In genomic region chrX:65874765-65875164, GRCh38 we compare ENCODE assay signal across 22 cellular contexts.
"Had no signal": no experiment of that assay in that cellular context is flagged by ENCODE, and none has a peak within 500 bp of the region (broad histone marks: within the 10 kb centered on the region; RNA-seq: fewer than 3 reads in every experiment).

No MANE protein-coding gene starts in this region.

- H3K27ac ChIP-seq: body of pancreas, colonic mucosa, gastrocnemius medialis, heart left ventricle, prostate gland, skin epidermis, suprapubic skin, transverse colon had no signal

- H3K4me3 Mint-ChIP-seq: activated B cell treated with CpG ODN at 0.5 μM for 24 hours; activated CD8-positive, alpha-beta T cell treated with anti-CD3 and anti-CD28 coated beads for 36 hours; activated naive CD8-positive, alpha-beta T cell treated with anti-CD3 and anti-CD28 coated beads, Interleukin-2, amount 10 ng/mL, durations not matched to agents 7 days and 5 days; endodermal cell; stimulated activated naive CD8-positive, alpha-beta T cell treated with anti-CD3 and anti-CD28 coated beads, Interleukin-15, Interleukin-2, amounts not matched to agents 100 ng/mL and 50 ng/mL, for 24 hours had no signal

- H3K9me3 Mint-ChIP-seq: activated B cell treated with CpG ODN at 0.5 μM for 24 hours; activated naive CD8-positive, alpha-beta T cell treated with anti-CD3 and anti-CD28 coated beads, Interleukin-2, amount 10 ng/mL, durations not matched to agents 7 days and 5 days; stimulated activated naive CD8-positive, alpha-beta T cell treated with anti-CD3 and anti-CD28 coated beads, Interleukin-15, Interleukin-2, amounts not matched to agents 100 ng/mL and 50 ng/mL, for 24 hours had no signal

- ATAC-seq: activated CD8-positive, alpha-beta T cell treated with anti-CD3 and anti-CD28 coated beads for 36 hours; body of pancreas; gastrocnemius medialis; heart left ventricle; left ventricle myocardium superior; naive thymus-derived CD4-positive, alpha-beta T cell; right cardiac atrium had no signal

- H3K27me3 Mint-ChIP-seq: activated B cell treated with CpG ODN at 0.5 μM for 24 hours; activated CD8-positive, alpha-beta T cell treated with anti-CD3 and anti-CD28 coated beads for 36 hours; activated naive CD8-positive, alpha-beta T cell treated with anti-CD3 and anti-CD28 coated beads, Interleukin-2, amount 10 ng/mL, durations not matched to agents 7 days and 5 days; naive thymus-derived CD4-positive, alpha-beta T cell; stimulated activated naive CD8-positive, alpha-beta T cell treated with anti-CD3 and anti-CD28 coated beads, Interleukin-15, Interleukin-2, amounts not matched to agents 100 ng/mL and 50 ng/mL, for 24 hours had no signal

- DNase-seq: activated B cell treated with CpG ODN at 0.5 μM for 24 hours; activated CD4-positive, alpha-beta T cell treated with anti-CD3 and anti-CD28 coated beads for 48 hours; activated CD8-positive, alpha-beta T cell treated with anti-CD3 and anti-CD28 coated beads for 36 hours; activated naive CD4-positive, alpha-beta T cell treated with Interleukin-2 at 50 U/mL for 16 hours; activated naive CD8-positive, alpha-beta T cell treated with anti-CD3 and anti-CD28 coated beads, Interleukin-2, amount 10 ng/mL, durations not matched to agents 7 days and 5 days; activated T-cell treated with anti-CD3 and anti-CD28 coated beads, Interleukin-2, amount 50 U/mL, for 1 hour; amygdala; body of pancreas; central memory CD4-positive, alpha-beta T cell; colonic mucosa; gastrocnemius medialis; heart left ventricle; left ventricle myocardium superior; naive thymus-derived CD4-positive, alpha-beta T cell; right cardiac atrium; transverse colon had no signal

- H3K27ac Mint-ChIP-seq: activated B cell treated with CpG ODN at 0.5 μM for 24 hours; activated CD8-positive, alpha-beta T cell treated with anti-CD3 and anti-CD28 coated beads for 36 hours; activated T-helper 2 cell treated with anti-CD3 and anti-CD28 coated beads, Interferon-gamma antibody, Interleukin-2, Interleukin-4, amounts not matched to agents 10 μg/mL and 5 μg/mL and 100 μg/mL, durations not matched to agents 14 hours and 24 hours and 36 hours; endodermal cell; stimulated activated naive CD8-positive, alpha-beta T cell treated with anti-CD3 and anti-CD28 coated beads, Interleukin-15, Interleukin-2, amounts not matched to agents 100 ng/mL and 50 ng/mL, for 24 hours had no signal
